Comparison of ENCODE assay signal across 10 cellular contexts in the genomic region with DNA sequence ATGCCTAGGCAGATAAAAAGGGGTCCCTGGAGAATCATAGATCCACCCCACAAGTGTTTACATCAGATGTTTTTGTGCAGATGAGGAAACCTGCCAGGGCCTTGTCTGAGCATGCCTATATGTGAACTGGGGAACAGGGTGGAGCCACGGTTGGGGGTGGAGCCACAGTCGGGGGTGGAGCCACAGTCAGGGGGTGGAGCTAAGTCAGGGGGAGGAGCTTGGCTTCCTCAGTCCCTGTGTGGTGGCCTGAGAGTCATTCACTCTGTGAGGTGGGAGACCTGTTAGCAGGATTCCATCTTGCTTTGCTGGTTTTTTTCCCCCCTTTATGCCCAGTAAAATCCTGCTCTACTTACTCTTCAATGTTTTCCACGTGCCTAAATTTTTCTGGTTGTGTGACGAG. TPM values are rescaled to one million over a fixed set of nuclear protein-coding genes. Genes with fewer than 3 reads are reported as not detected.
DNase-seq lines count a peak whose midpoint lies in the region; ATAC-seq and TF ChIP-seq lines count a peak whose summit lies in the region.
"Had no signal": no experiment of that assay in that cellular context is flagged by ENCODE, and none has a peak within 500 bp of the region (broad histone marks: within the 10 kb centered on the region; RNA-seq: fewer than 3 reads in every experiment).

No MANE protein-coding gene starts in this region.

- H3K4me1 Mint-ChIP-seq in activated naive CD8-positive, alpha-beta T cell treated with anti-CD3 and anti-CD28 coated beads for 36 hours: peaks cover 36% of the 10 kb centered on the region

- TF ChIP-seq CTCF in WERI-Rb-1 (IDR thresholded peaks at IDR 0.05; ENCODE audit: low read depth, low read length): no peak

- H3K9me3 Mint-ChIP-seq in activated naive CD8-positive, alpha-beta T cell treated with anti-CD3 and anti-CD28 coated beads for 36 hours: peaks cover 6% of the 10 kb centered on the region

- H3K4me3 Mint-ChIP-seq in activated naive CD8-positive, alpha-beta T cell treated with anti-CD3 and anti-CD28 coated beads for 36 hours: no peak overlapping the region

- H3K36me3 Mint-ChIP-seq in activated naive CD8-positive, alpha-beta T cell treated with anti-CD3 and anti-CD28 coated beads for 36 hours: no peaks in the 10 kb centered on the region

- H3K4me3 ChIP-seq in WERI-Rb-1 (ENCODE audit: low read depth, low read length): no peak overlapping the region
- H3K4me3 ChIP-seq: skin epidermis had no signal

- H3K27ac ChIP-seq in WERI-Rb-1: no peak overlapping the region

- no peak overlapping the region for H3K27ac Mint-ChIP-seq in activated naive CD8-positive, alpha-beta T cell treated with anti-CD3 and anti-CD28 coated beads for 36 hours

- no peaks in the 10 kb centered on the region for H3K27me3 ChIP-seq in WERI-Rb-1 (ENCODE audit: insufficient read depth, low read depth, severe bottlenecking)

- no peaks in the 10 kb centered on the region for H3K9me3 ChIP-seq in WERI-Rb-1 (ENCODE audit: severe bottlenecking)

- ATAC-seq in GM21360 (IDR thresholded peaks at IDR 0.05; ENCODE audit: unreplicated experiment): peak; percentile 77
- ATAC-seq in GM18498 (IDR thresholded peaks at IDR 0.05; ENCODE audit: unreplicated experiment): no peak
- ATAC-seq in HG03469 (IDR thresholded peaks at IDR 0.05; ENCODE audit: unreplicated experiment): no peak

- no peaks in the 10 kb centered on the region for H3K36me3 ChIP-seq in WERI-Rb-1

- DNase-seq in LHCN-M2 (ENCODE audit: low read depth) (peak; percentile 16), WERI-Rb-1 (no peak), GOT3 (lab: John Stamatoyannopoulos, UW) (no peak)
- DNase-seq in activated naive CD8-positive, alpha-beta T cell treated with anti-CD3 and anti-CD28 coated beads for 36 hours: peak; percentile 27
- peak; percentile 16 for DNase-seq in stimulated activated CD4-positive, alpha-beta T cell treated with anti-CD3 and anti-CD28 coated beads, Interleukin-12 subunit alpha, Interleukin-12 subunit beta, amount 100 ng/mL, for 4 hours
- DNase-seq: hippocampal formation had no signal

- H3K27me3 Mint-ChIP-seq in activated naive CD8-positive, alpha-beta T cell treated with anti-CD3 and anti-CD28 coated beads for 36 hours: no peaks in the 10 kb centered on the region

RNA-seq across cellular contexts. Expression of a gene that starts 57.8 kb away (rescaled TPM):
- total RNA-seq in LHCN-M2 (2014; rRNA removed): 278 and 330 TPM in 2 replicates
- polyA plus RNA-seq in LHCN-M2 (2012): 121 TPM
- total RNA-seq in activated naive CD8-positive, alpha-beta T cell treated with anti-CD3 and anti-CD28 coated beads for 36 hours: 10 to 100 TPM; 64.1 to 65.1 TPM

Comparison
In these comparisons a context has a peak if more than half of its experiments do, and no peak if none do; other contexts are left out.
1. DNase-seq: peak in LHCN-M2 (single experiment), activated naive CD8-positive, alpha-beta T cell treated with anti-CD3 and anti-CD28 coated beads for 36 hours (single experiment) and stimulated activated CD4-positive, alpha-beta T cell treated with anti-CD3 and anti-CD28 coated beads, Interleukin-12 subunit alpha, Interleukin-12 subunit beta, amount 100 ng/mL, for 4 hours (single experiment); none in WERI-Rb-1 (single experiment) and GOT3 (single experiment).